Comparison of ENCODE assay signal across 12 cellular contexts in the genomic region with DNA sequence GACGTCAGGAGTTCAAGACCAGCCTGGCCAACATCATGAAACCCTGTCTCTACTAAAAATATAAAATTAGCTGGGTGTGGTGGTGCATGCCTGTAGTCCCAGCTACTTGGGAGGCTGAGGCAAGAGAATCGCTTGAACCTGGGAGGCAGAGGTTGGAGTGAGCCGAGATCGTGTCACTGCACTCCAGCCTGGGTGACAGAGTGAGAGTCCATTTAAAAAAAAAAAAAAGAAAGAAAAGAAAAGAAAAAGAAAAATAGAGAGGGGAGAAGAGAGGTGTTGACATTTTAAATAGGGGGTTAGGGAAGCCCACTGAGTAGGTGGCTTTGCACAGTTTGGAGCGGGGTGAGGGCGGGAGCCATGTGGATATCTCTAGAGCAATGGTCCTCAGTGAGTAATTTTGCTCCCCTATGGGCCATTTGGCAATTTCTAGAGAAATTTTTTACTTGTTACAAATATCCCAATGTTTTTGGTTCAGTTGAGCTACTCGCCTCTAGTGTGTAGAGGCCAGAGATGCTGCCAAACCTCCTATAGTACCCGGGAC. TPM values are rescaled to one million over a fixed set of nuclear protein-coding genes. Genes with fewer than 3 reads are reported as not detected.
"Had no signal": no experiment of that assay in that cellular context is flagged by ENCODE, and none has a peak within 500 bp of the region (broad histone marks: within the 10 kb centered on the region; RNA-seq: fewer than 3 reads in every experiment).

No MANE protein-coding gene starts in this region.

RNA-seq across cellular contexts. Expression of a gene that starts 2.7 kb away (rescaled TPM):
- total RNA-seq: fibroblast of villous mesenchyme had no signal

RNA-seq across cellular contexts. Expression of a gene that starts 16.4 kb away (rescaled TPM):
- total RNA-seq: dermis microvascular lymphatic vessel endothelial cell, fibroblast of villous mesenchyme, gastrocnemius medialis, left ventricle myocardium superior, lung microvascular endothelial cell, temporal lobe had no signal
- polyA plus RNA-seq: hepatocyte had no signal

RNA-seq across cellular contexts. Expression of a gene that starts 29.6 kb away (rescaled TPM):
- total RNA-seq: cardiac muscle cell, colonic mucosa, dermis microvascular lymphatic vessel endothelial cell, fibroblast of villous mesenchyme, gastrocnemius medialis, hepatocyte, left cardiac atrium, left ventricle myocardium superior, lung microvascular endothelial cell, omental fat pad, right atrium auricular region, temporal lobe had no signal
- polyA plus RNA-seq: cardiac muscle cell, hepatocyte had no signal
